ENCODE assay signal across 9 cellular contexts in the genomic region with DNA sequence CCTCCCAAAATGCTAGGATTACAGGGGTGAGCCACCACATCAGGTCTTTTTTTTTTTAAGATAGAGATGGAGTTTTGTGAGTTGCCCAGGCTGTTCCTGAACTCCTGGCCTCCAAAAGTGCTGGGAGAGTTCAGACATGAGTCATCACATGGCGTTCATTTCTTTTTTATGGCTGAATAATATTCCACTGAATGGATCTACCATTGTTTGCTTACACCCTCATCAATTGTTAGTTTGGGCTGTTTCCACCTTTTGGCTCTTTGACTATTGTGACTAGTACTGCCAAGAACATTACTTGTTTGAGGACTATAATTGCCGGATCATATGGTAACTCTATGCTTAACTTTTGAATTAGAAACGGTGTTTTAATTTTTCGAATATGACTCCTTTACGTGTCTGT. TPM values are rescaled to one million over a fixed set of nuclear protein-coding genes. Genes with fewer than 3 reads are reported as not detected.
DNase-seq lines count a peak whose midpoint lies in the region; ATAC-seq and TF ChIP-seq lines count a peak whose summit lies in the region.
"Had no signal": no experiment of that assay in that cellular context is flagged by ENCODE, and none has a peak within 500 bp of the region (broad histone marks: within the 10 kb centered on the region; RNA-seq: fewer than 3 reads in every experiment).

No MANE protein-coding gene starts in this region.

- peak overlapping the region; percentile 65; the same call in 1 of the 2 replicates for H3K4me3 Mint-ChIP-seq in HFFc6
- peak overlapping the region; percentile 76 for H3K4me3 Mint-ChIP-seq in activated naive CD8-positive, alpha-beta T cell treated with anti-CD3 and anti-CD28 coated beads, Interleukin-2, amount 10 ng/mL, durations not matched to agents 7 days and 5 days
- H3K4me3 Mint-ChIP-seq in mesothelial cell of epicardium = peak overlapping the region; percentile 78

- H3K36me3 Mint-ChIP-seq in HFFc6 (ENCODE audit: low read depth) = no peaks in the 10 kb centered on the region; the same call in 1 of the 2 replicates
- peaks cover 2% of the 10 kb centered on the region for H3K36me3 Mint-ChIP-seq in activated naive CD8-positive, alpha-beta T cell treated with anti-CD3 and anti-CD28 coated beads, Interleukin-2, amount 10 ng/mL, durations not matched to agents 7 days and 5 days
- no peaks in the 10 kb centered on the region for H3K36me3 Mint-ChIP-seq in mesothelial cell of epicardium

- POLR2A ChIA-PET in activated naive CD8-positive, alpha-beta T cell treated with anti-CD3 and anti-CD28 coated beads, Interleukin-2, amount 10 ng/mL, durations not matched to agents 7 days and 5 days (lab: Charles Lee) = no interaction called here

- H3K4me3 ChIP-seq in BLaER1 treated with 17β-estradiol and CSF1 and Interleukin-3, amounts not matched to agents 10 nM and 100 nM = peak overlapping the region in 5 of 10 experiments; percentile 59 to 78 (median 72); a peak in 7 of 20 replicates

- H3K27ac Mint-ChIP-seq in HFFc6 (no peak overlapping the region), mesothelial cell of epicardium (no peak overlapping the region)
- peak overlapping the region; percentile 60 for H3K27ac Mint-ChIP-seq in activated naive CD8-positive, alpha-beta T cell treated with anti-CD3 and anti-CD28 coated beads, Interleukin-2, amount 10 ng/mL, durations not matched to agents 7 days and 5 days

- H3K4me1 ChIP-seq in BLaER1 treated with 17β-estradiol and CSF1 and Interleukin-3, amounts not matched to agents 10 nM and 100 nM = peaks cover 51 to 72% (median 66%) of the 10 kb centered on the region in 10 experiments

- DNase-seq in HFFc6 = no peak
- no peak for DNase-seq in activated naive CD8-positive, alpha-beta T cell treated with anti-CD3 and anti-CD28 coated beads, Interleukin-2, amount 10 ng/mL, durations not matched to agents 7 days and 5 days
- DNase-seq in mesothelial cell of epicardium (ENCODE audit: low spot score in 2 of 2, unreplicated experiment in 2 of 2) = no peak
- DNase-seq in LoVo (ENCODE audit: low spot score) = no peak
- no peak for DNase-seq in T1000 (lab: John Stamatoyannopoulos, UW)
- no peak for DNase-seq in germinal center (ENCODE audit: low spot score)
- DNase-seq: sigmoid colon had no signal

- H3K27me3 ChIP-seq in BLaER1 treated with 17β-estradiol and CSF1 and Interleukin-3, amounts not matched to agents 10 nM and 100 nM = peaks cover 0 to 65% (median 0%) of the 10 kb centered on the region in 11 experiments; a peak in 6 of 22 replicates

- peaks cover 0 to 5% (median 0%) of the 10 kb centered on the region in 11 experiments; a peak in 1 of 22 replicates for H3K9me3 ChIP-seq in BLaER1 treated with 17β-estradiol and CSF1 and Interleukin-3, amounts not matched to agents 10 nM and 100 nM (replicated peaks in 1 of 11)
- H3K9me3 ChIP-seq: sigmoid colon had no signal

- H3K4me1 Mint-ChIP-seq in HFFc6 (ENCODE audit: low read depth) (no peaks in the 10 kb centered on the region), mesothelial cell of epicardium (peaks cover 38% of the 10 kb centered on the region)
- peaks cover 44% of the 10 kb centered on the region for H3K4me1 Mint-ChIP-seq in activated naive CD8-positive, alpha-beta T cell treated with anti-CD3 and anti-CD28 coated beads, Interleukin-2, amount 10 ng/mL, durations not matched to agents 7 days and 5 days

- H3K27ac ChIP-seq in BLaER1 treated with 17β-estradiol and CSF1 and Interleukin-3, amounts not matched to agents 10 nM and 100 nM = peak overlapping the region in 3 of 11 experiments; percentile 75 to 94 (median 78); a peak in 3 of 22 replicates
- H3K27ac ChIP-seq: sigmoid colon had no signal

- H3K36me3 ChIP-seq in BLaER1 treated with 17β-estradiol and CSF1 and Interleukin-3, amounts not matched to agents 10 nM and 100 nM = no peaks in the 10 kb centered on the region
- H3K36me3 ChIP-seq: sigmoid colon had no signal

- H3K27me3 Mint-ChIP-seq in HFFc6 (ENCODE audit: insufficient read depth) (peaks cover 34% of the 10 kb centered on the region), mesothelial cell of epicardium (ENCODE audit: low read depth) (peaks cover 22% of the 10 kb centered on the region)
- peaks cover 34% of the 10 kb centered on the region for H3K27me3 Mint-ChIP-seq in activated naive CD8-positive, alpha-beta T cell treated with anti-CD3 and anti-CD28 coated beads, Interleukin-2, amount 10 ng/mL, durations not matched to agents 7 days and 5 days

- H4K20me1 ChIP-seq in BLaER1 treated with 17β-estradiol and CSF1 and Interleukin-3, amounts not matched to agents 10 nM and 100 nM = peaks cover 0 to 52% (median 6%) of the 10 kb centered on the region in 11 experiments; a peak in 8 of 22 replicates

- H3K4me2 ChIP-seq in BLaER1 treated with 17β-estradiol and CSF1 and Interleukin-3, amounts not matched to agents 10 nM and 100 nM = peak overlapping the region in 10 of 11 experiments; percentile 97 to 100 (median 99); a peak in 19 of 22 replicates

- TF ChIP-seq CTCF in HFFc6 (IDR thresholded peaks at IDR 0.05) (no peak), mesothelial cell of epicardium (IDR thresholded peaks at IDR 0.05; ENCODE audit: unreplicated experiment) (no peak)

- ATAC-seq in activated naive CD8-positive, alpha-beta T cell treated with anti-CD3 and anti-CD28 coated beads, Interleukin-2, amount 10 ng/mL, durations not matched to agents 7 days and 5 days (ENCODE audit: low read depth) = no peak
- no peak for ATAC-seq in GM18870 (IDR thresholded peaks at IDR 0.05; ENCODE audit: unreplicated experiment)

- peaks cover 5% of the 10 kb centered on the region; the same call in 1 of the 2 replicates for H3K9me3 Mint-ChIP-seq in HFFc6
- H3K9me3 Mint-ChIP-seq in activated naive CD8-positive, alpha-beta T cell treated with anti-CD3 and anti-CD28 coated beads, Interleukin-2, amount 10 ng/mL, durations not matched to agents 7 days and 5 days = no peaks in the 10 kb centered on the region
- H3K9me3 Mint-ChIP-seq in mesothelial cell of epicardium = no peaks in the 10 kb centered on the region

- peak overlapping the region in 1 of 11 experiments; percentile 80; a peak in 2 of 22 replicates for H3K9ac ChIP-seq in BLaER1 treated with 17β-estradiol and CSF1 and Interleukin-3, amounts not matched to agents 10 nM and 100 nM

RNA-seq across cellular contexts. Expression of a gene that starts 0.8 kb away (rescaled TPM):
- total RNA-seq in HFFc6 (2021; fragmentation: NEBNext Ultra II Directional; extraction: Animal tissue kit (Norgen Biotek cat#: 25700)) = under 1 TPM in 3 of 6 experiments, not detected in 3; 0.03 to 0.05 (median 0.05) TPM
- 1 to 10 TPM; 5.3 to 5.4 TPM for total RNA-seq in activated naive CD8-positive, alpha-beta T cell treated with anti-CD3 and anti-CD28 coated beads, Interleukin-2, amount 10 ng/mL, durations not matched to agents 7 days and 5 days
- total RNA-seq in mesothelial cell of epicardium = 1.8 to 2.3 TPM (median 2.1 TPM) in 3 replicates

RNA-seq across cellular contexts. Expression of a gene that starts 18.3 kb away (rescaled TPM):
- 10 to 100 TPM; 18.2 to 23.3 (median 21.9) TPM for total RNA-seq in HFFc6 (2021; fragmentation: NEBNext Ultra II Directional; extraction: Animal tissue kit (Norgen Biotek cat#: 25700))
- 10 to 100 TPM; 11.4 to 12.5 TPM for total RNA-seq in activated naive CD8-positive, alpha-beta T cell treated with anti-CD3 and anti-CD28 coated beads, Interleukin-2, amount 10 ng/mL, durations not matched to agents 7 days and 5 days
- total RNA-seq in mesothelial cell of epicardium = 32.6 to 34.5 TPM (median 34.0 TPM) in 3 replicates

RNA-seq across cellular contexts. Expression of a gene that starts 41.1 kb away (rescaled TPM):
- total RNA-seq in HFFc6 (2021; fragmentation: NEBNext Ultra II Directional; extraction: Animal tissue kit (Norgen Biotek cat#: 25700)) = 100 to 1,000 TPM; 172 to 204 (median 184) TPM
- total RNA-seq in activated naive CD8-positive, alpha-beta T cell treated with anti-CD3 and anti-CD28 coated beads, Interleukin-2, amount 10 ng/mL, durations not matched to agents 7 days and 5 days = 100 to 1,000 TPM; 113 to 124 TPM
- total RNA-seq in mesothelial cell of epicardium = 112 to 120 TPM (median 116 TPM) in 3 replicates
